14 cellular contexts compared by ENCODE assay signal in the genomic region with DNA sequence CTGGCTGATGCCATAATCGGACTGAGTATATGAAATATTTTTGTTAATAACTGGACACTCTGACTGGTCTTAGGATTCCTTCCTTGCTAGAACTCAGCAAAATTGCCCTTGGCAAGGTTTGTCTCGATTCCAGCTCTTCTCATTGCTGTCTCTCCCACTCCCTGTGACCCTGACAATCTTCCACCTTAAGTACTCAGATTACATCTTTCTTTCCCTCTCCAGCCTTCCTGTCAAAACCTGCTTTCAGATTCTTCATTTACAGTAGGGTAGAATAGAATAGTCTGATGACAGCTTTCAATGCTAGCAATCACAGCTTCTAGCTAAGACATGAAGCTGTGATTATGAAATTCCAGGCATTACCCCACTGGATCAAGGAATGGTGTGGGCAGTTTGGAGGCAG. TPM values are rescaled to one million over a fixed set of nuclear protein-coding genes. Genes with fewer than 3 reads are reported as not detected.
DNase-seq lines count a peak whose midpoint lies in the region; ATAC-seq, FAIRE-seq and TF ChIP-seq lines count a peak whose summit lies in the region.
"Had no signal": no experiment of that assay in that cellular context is flagged by ENCODE, and none has a peak within 500 bp of the region (broad histone marks: within the 10 kb centered on the region; RNA-seq: fewer than 3 reads in every experiment).

No MANE protein-coding gene starts in this region.

- H3K9ac ChIP-seq in K562 (ENCODE audit: insufficient read depth in 1 of 2, low read depth in 2 of 2, low read length in 2 of 2) (no peak overlapping the region), kidney (ENCODE audit: low read length in 2 of 2) (no peak overlapping the region)

- H3K9me3 ChIP-seq in K562 (replicated peaks; ENCODE audit: control insufficient read depth, insufficient read depth, low read depth, low read length) (peaks cover 17% of the 10 kb centered on the region), kidney (ENCODE audit: control insufficient read depth in 1 of 2, low read length in 2 of 2) (no peaks in the 10 kb centered on the region), stomach (peaks cover 0 to 12% (median 10%) of the 10 kb centered on the region in 4 donors)

- CTCF ChIA-PET in K562 (lab: Yijun Ruan, JAX; ENCODE audit: low intra/inter-chr PET ratio) = no interaction called here
- CTCF ChIA-PET in HEK293T (lab: Yijun Ruan, JAX) = interaction anchor here (0.6 kb wide), 2 partner anchors 13 to 27 kb away, joined by 3 read pairs; no protein-coding TSS in a partner anchor

- TF ChIP-seq POLR2A in K562 (conservative IDR thresholded peaks at IDR 0.05) (no peak), stomach (IDR thresholded peaks at IDR 0.05) (no peak)

- no peak overlapping the region for H3K4me2 ChIP-seq in K562 (ENCODE audit: insufficient read depth, low read length)

- H3K36me3 ChIP-seq in K562 (ENCODE audit: control insufficient read depth, insufficient read depth, low read length) = no peaks in the 10 kb centered on the region
- no peaks in the 10 kb centered on the region for H3K36me3 ChIP-seq in kidney (ENCODE audit: control insufficient read depth in 1 of 2, insufficient read depth in 2 of 2, low read length in 2 of 2)
- no peaks in the 10 kb centered on the region for H3K36me3 ChIP-seq in stomach

- no peak for TF ChIP-seq CTCF in HL-60 (IDR thresholded peaks at IDR 0.05; ENCODE audit: insufficient read depth, low read length)
- TF ChIP-seq CTCF in K562 (IDR thresholded peaks at IDR 0.05 in 2 of 3, conservative IDR thresholded peaks at IDR 0.05 in 1 of 3; ENCODE audit: insufficient read depth in 2 of 3, low read depth in 1 of 3, low read length in 3 of 3) = no peak
- TF ChIP-seq CTCF in kidney (IDR thresholded peaks at IDR 0.05; ENCODE audit: borderline replicate concordance, extremely low read depth, insufficient read depth) = no peak
- no peak for TF ChIP-seq CTCF in stomach (IDR thresholded peaks at IDR 0.05)

- no peak for TF ChIP-seq RAD21 in K562 (CRISPR knock-in tag; conservative IDR thresholded peaks at IDR 0.05 in 1 of 2, IDR thresholded peaks at IDR 0.05 in 1 of 2)

- ATAC-seq in K562 (no peak), HG03342 (IDR thresholded peaks at IDR 0.05; ENCODE audit: unreplicated experiment) (no peak), GM21786 (IDR thresholded peaks at IDR 0.05; ENCODE audit: unreplicated experiment) (no peak)
- ATAC-seq: stimulated activated effector memory CD8-positive, alpha-beta T cell treated with anti-CD3 and anti-CD28 coated beads, Interleukin-12 subunit alpha, Interleukin-12 subunit beta, amount 100 ng/mL, for 72 hours had no signal

- 55% methylated on average over 2 of the region's 2 CpGs for WGBS in K562 (ENCODE audit: insufficient coverage, low coverage, missing lambda C conversion rate)
- WGBS in stomach, 5 donors = 35 to 67% (median 60%) methylated on average over 2 of the region's 2 CpGs

- intact Hi-C loops in K562 (cut with micrococcal nuclease) = no loop called here
- intact Hi-C loops in kidney (cut with DNase I) = no loop called here
- intact Hi-C loops in stomach (cut with DNase I; ENCODE audit: low total_unique reads) = no loop called here

- no peak overlapping the region for H3K4me3 ChIP-seq in HL-60 (replicated peaks; ENCODE audit: insufficient read depth, low read length)
- H3K4me3 ChIP-seq in K562 = no peak overlapping the region
- H3K4me3 ChIP-seq in kidney (ENCODE audit: low read length in 2 of 2) = no peak overlapping the region
- H3K4me3 ChIP-seq in stomach = no peak overlapping the region

- no peaks in the 10 kb centered on the region for H3K9me1 ChIP-seq in K562 (ENCODE audit: control insufficient read depth, insufficient read depth, low read length)

- DNase-seq in HL-60 (ENCODE audit: low read depth in 1 of 2, low spot score in 1 of 2) (no peak), K562 (ENCODE audit: extremely low read depth in 1 of 4, low spot score in 3 of 4) (no peak), kidney (no peak), stomach (no peak), HEK293T (ENCODE audit: extremely low spot score) (no peak)
- no peak for DNase-seq in activated CD4-positive, CD25-positive, alpha-beta regulatory T cell treated with anti-CD3 and anti-CD28 coated beads, Interleukin-2, amount 50 U/mL, for 72 hours
- DNase-seq: activated T-cell treated with anti-CD3 and anti-CD28 coated beads for 4 hours; amniotic stem cell; NCI-H2107; posterior cingulate gyrus; stimulated activated CD4-positive, alpha-beta T cell treated with anti-CD3 and anti-CD28 coated beads, Interleukin-2, amount 100 ng/mL, for 48 hours had no signal

- TF ChIP-seq EP300 in K562 (IDR thresholded peaks at IDR 0.05; ENCODE audit: low read length) = no peak
- TF ChIP-seq EP300 in stomach (IDR thresholded peaks at IDR 0.05) = no peak

- H3K4me1 ChIP-seq in K562 (replicated peaks in 1 of 2; ENCODE audit: control insufficient read depth in 2 of 2, insufficient read depth in 2 of 2, low read length in 2 of 2) = peaks cover 12 to 54% of the 10 kb centered on the region in 2 experiments; a peak in 4 of 5 replicates
- peaks cover 20 to 28% of the 10 kb centered on the region in 2 donors for H3K4me1 ChIP-seq in kidney (ENCODE audit: control insufficient read depth in 1 of 2, insufficient read depth in 1 of 2, low read depth in 1 of 2, low read length in 2 of 2)
- peaks cover 3 to 21% (median 12%) of the 10 kb centered on the region in 4 donors for H3K4me1 ChIP-seq in stomach

- H3K27ac ChIP-seq in HL-60 (replicated peaks) (peak overlapping the region; percentile 95), K562 (ENCODE audit: extremely low read depth, low read depth, low read length) (no peak overlapping the region), kidney (ENCODE audit: low read depth in 2 of 2, low read length in 2 of 2) (peak overlapping the region; percentile 26 to 89), stomach (peak overlapping the region in 4 of 5 donors; percentile 50 to 87 (median 70))

- no peaks in the 10 kb centered on the region for H4K20me1 ChIP-seq in K562 (replicated peaks; ENCODE audit: control insufficient read depth, insufficient read depth, low read length)

- H2AFZ ChIP-seq in K562 (ENCODE audit: low read depth, low read length) = 0 out of 2 replicates have a peak overlapping the region, but pooled peaks have one; percentile 84

- POLR2A ChIA-PET in K562 (lab: Yijun Ruan, JAX) (interaction anchor here (1.1 to 1.5 kb wide), 2 partner anchors 10 to 22 kb away, joined by 3 read pairs; no protein-coding TSS in a partner anchor), HEK293T (lab: Yijun Ruan, JAX) (no interaction called here)

- no TSS peak for BruUV-seq in K562 (replicated peaks; lab: Mats Ljungman, UMichigan)

- in situ Hi-C loops in K562 (cut with MboI) = no loop called here

- H3K27me3 ChIP-seq in HL-60 (ENCODE audit: insufficient read depth, poor library complexity, severe bottlenecking) (no peaks in the 10 kb centered on the region), K562 (ENCODE audit: control insufficient read depth in 2 of 2, insufficient read depth in 2 of 2, low read length in 2 of 2) (no peaks in the 10 kb centered on the region), stomach (no peaks in the 10 kb centered on the region)

- FAIRE-seq in K562 (lab: Jason Lieb, UNC) (no peak), kidney (lab: Jason Lieb, UNC) (no peak)

- no peaks in the 10 kb centered on the region; the same call in 2 of the 3 replicates for H3K79me2 ChIP-seq in K562 (ENCODE audit: control insufficient read depth, insufficient read depth, low read length)

TF ChIP-seq in K562, 482 proteins besides CTCF, POLR2A, EP300 and RAD21 (continues in another document):
- no peak for TF ChIP-seq CTBP1 (IDR thresholded peaks at IDR 0.05; ENCODE audit: borderline replicate concordance)
- TF ChIP-seq MEIS2 (IDR thresholded peaks at IDR 0.05; ENCODE audit: partially characterized antibody) = no peak

TF ChIP-seq in HEK293T, 16 proteins besides CTCF, POLR2A, EP300 and RAD21 (continues in another document):
- TF ChIP-seq NFRKB (IDR thresholded peaks at IDR 0.05) = no peak
- no peak for TF ChIP-seq LEF1 (IDR thresholded peaks at IDR 0.05; ENCODE audit: borderline replicate concordance)
- TF ChIP-seq ZNF384 (IDR thresholded peaks at IDR 0.05) = no peak
- TF ChIP-seq BHLHE40 (IDR thresholded peaks at IDR 0.05; ENCODE audit: borderline replicate concordance) = no peak
- no peak for TF ChIP-seq ELF4 (IDR thresholded peaks at IDR 0.05)
- TF ChIP-seq FOXK2 (IDR thresholded peaks at IDR 0.05) = no peak
- TF ChIP-seq L3MBTL2 (conservative IDR thresholded peaks at IDR 0.05) = no peak
- TF ChIP-seq, protein P1, sequence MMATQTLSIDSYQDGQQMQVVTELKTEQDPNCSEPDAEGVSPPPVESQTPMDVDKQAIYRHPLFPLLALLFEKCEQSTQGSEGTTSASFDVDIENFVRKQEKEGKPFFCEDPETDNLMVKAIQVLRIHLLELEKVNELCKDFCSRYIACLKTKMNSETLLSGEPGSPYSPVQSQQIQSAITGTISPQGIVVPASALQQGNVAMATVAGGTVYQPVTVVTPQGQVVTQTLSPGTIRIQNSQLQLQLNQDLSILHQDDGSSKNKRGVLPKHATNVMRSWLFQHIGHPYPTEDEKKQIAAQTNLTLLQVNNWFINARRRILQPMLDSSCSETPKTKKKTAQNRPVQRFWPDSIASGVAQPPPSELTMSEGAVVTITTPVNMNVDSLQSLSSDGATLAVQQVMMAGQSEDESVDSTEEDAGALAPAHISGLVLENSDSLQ (IDR thresholded peaks at IDR 0.05) = no peak

RNA-seq across cellular contexts. Expression of a gene that starts 39.2 kb away (rescaled TPM):
- total RNA-seq in K562 (2011; cell fraction: chromatin; rRNA removed; ENCODE audit: low replicate concordance) = 49.1 and 50.2 TPM in 2 replicates
- 42.2 and 44.7 TPM in 2 replicates for total RNA-seq in K562 (2011; cell fraction: nucleolus; rRNA removed)
- total RNA-seq in K562 (2011; cell fraction: nucleoplasm; rRNA removed) = 44.7 and 67.3 TPM in 2 replicates
- total RNA-seq in K562 (2014; rRNA removed) = 93.1 and 104 TPM in 2 replicates
- total RNA-seq in K562 (2014; rRNA removed; fragmentation: Illumina TruSeq; extraction: Trizol) = 85.1 and 96.3 TPM in 2 replicates
- 39.2 and 41.5 TPM in 2 replicates for total RNA-seq in K562 (2015; rRNA removed; fragmentation: Illumina TruSeq; extraction: Trizol)
- total RNA-seq in K562 (2021) = 87.3 and 96.2 TPM in 2 replicates
- 79.9 and 126 TPM in 2 replicates for polyA plus RNA-seq in K562 (2011; rRNA removed)
- 57.1 and 58.2 TPM in 2 replicates for polyA plus RNA-seq in K562 (2011; cell fraction: cytosol; rRNA removed)
- polyA plus RNA-seq in K562 (2011; cell fraction: nucleus; rRNA removed) = 75.1 and 102 TPM in 2 replicates
- polyA plus RNA-seq in K562 (2012) = 22.8 and 56.1 TPM in 2 replicates
- polyA plus RNA-seq in K562 (2014; fragmentation: Illumina TruSeq; extraction: Trizol) = 90.9 and 91.5 TPM in 2 replicates
- 10 to 100 TPM in 1 of 2 experiments, 1 to 10 TPM in 1; 6.9 to 19.6 TPM for polyA plus RNA-seq in K562 (2014; fragmentation: Nextera tagmentation; extraction: Ambion mirVana)
- polyA plus RNA-seq in K562 (2014; rRNA removed) = 98.0 and 118 TPM in 2 replicates
- polyA minus RNA-seq in K562 (2011; rRNA and poly(A)+ RNA removed) = 48.8 and 65.2 TPM in 2 replicates
- 20.9 and 37.0 TPM in 2 replicates for polyA minus RNA-seq in K562 (2011; cell fraction: cytosol; rRNA and poly(A)+ RNA removed)
- 39.8 and 45.0 TPM in 2 replicates for polyA minus RNA-seq in K562 (2011; cell fraction: nucleus; rRNA and poly(A)+ RNA removed)
- 60.6 TPM for total RNA-seq in kidney
- 57.1 TPM for polyA plus RNA-seq in kidney (ENCODE audit: insufficient read depth, low read depth, low replicate concordance)
- 10 to 100 TPM in 3 of 5 donors, 1 to 10 TPM in 1, not detected in 1; 9.6 to 54.7 (median 12.3) TPM for total RNA-seq in stomach
- polyA plus RNA-seq in stomach = 10 to 100 TPM in 2 of 3 donors, 1 to 10 TPM in 1; 9.1 to 12.7 (median 11.5) TPM
